ENCODE assay signal across 20 cellular contexts in genomic region chr3:150870406-150870805, GRCh38. TPM values are rescaled to one million over a fixed set of nuclear protein-coding genes. Genes with fewer than 3 reads are reported as not detected.
DNase-seq lines count a peak whose midpoint lies in the region; ATAC-seq and TF ChIP-seq lines count a peak whose summit lies in the region.
"Had no signal": no experiment of that assay in that cellular context is flagged by ENCODE, and none has a peak within 500 bp of the region (broad histone marks: within the 10 kb centered on the region; RNA-seq: fewer than 3 reads in every experiment).

No MANE protein-coding gene starts in this region.

- H3K27ac ChIP-seq in fibroblast of lung (ENCODE audit: insufficient read depth, low read length): no peak overlapping the region
- H3K27ac ChIP-seq in osteoblast (ENCODE audit: low read depth, low read length): no peak overlapping the region
- H3K27ac ChIP-seq: Peyer's patch, skin epidermis, upper lobe of left lung had no signal

- H3K27me3 ChIP-seq in fibroblast of lung (ENCODE audit: control insufficient read depth, insufficient read depth, low read length): peaks cover 4% of the 10 kb centered on the region
- no peaks in the 10 kb centered on the region for H3K27me3 ChIP-seq in osteoblast (ENCODE audit: insufficient read depth, low read length)
- H3K27me3 ChIP-seq: Peyer's patch, upper lobe of left lung had no signal

- ATAC-seq in HG03342 (IDR thresholded peaks at IDR 0.05; ENCODE audit: unreplicated experiment) (no peak), HG02973 (IDR thresholded peaks at IDR 0.05; ENCODE audit: unreplicated experiment) (no peak)
- ATAC-seq: activated T-cell treated with anti-CD3 and anti-CD28 coated beads, Interleukin-2, amount 50 U/mL, for 4 hours; stimulated activated memory B cell treated with anti-CD40 and anti-IgM and Interleukin-4, amounts not matched to agents 10 μg/mL and 1 μg/mL and 100 μg/mL, for 72 hours had no signal

- DNase-seq in AG20443 (ENCODE audit: low spot score) (peak; percentile 67), LHCN-M2 (ENCODE audit: low read depth) (peak; percentile 16), fibroblast of lung (ENCODE audit: low read depth in 2 of 2) (peak; percentile 19 to 91), osteoblast (ENCODE audit: insufficient read length, low spot score, missing footprints) (peak; percentile 83), OCI-M2 (lab: John Stamatoyannopoulos, UW; ENCODE audit: unreplicated experiment) (no peak)
- DNase-seq in stimulated activated naive CD4-positive, alpha-beta T cell (lab: John Stamatoyannopoulos, UW): no peak
- DNase-seq: activated CD4-positive, alpha-beta T cell treated with anti-CD3 and anti-CD28 coated beads, Interleukin-2, amount 50 U/mL, for 4 hours; activated T-cell treated with anti-CD3 and anti-CD28 coated beads, Interleukin-2, amount 50 U/mL, for 4 hours; head of caudate nucleus; NCI-H2081 treated with DMSO at 0.1 percent for 48 hours; NCI-H69; occipital lobe; Peyer's patch; upper lobe of left lung had no signal

- H3K4me2 ChIP-seq in fibroblast of lung (ENCODE audit: extremely low read depth, insufficient read depth, low read length) (no peak overlapping the region), osteoblast (ENCODE audit: insufficient read depth, low read length) (peak overlapping the region; percentile 57)

- H3K4me3 ChIP-seq in fibroblast of lung (replicated peaks in 1 of 4; ENCODE audit: control extremely low read depth in 1 of 4, insufficient read depth in 1 of 4, low read depth in 3 of 4, low read length in 4 of 4) (no peak overlapping the region), osteoblast (ENCODE audit: insufficient read depth, low read length) (no peak overlapping the region)
- H3K4me3 ChIP-seq: Peyer's patch, skin epidermis, upper lobe of left lung had no signal

- no peak for TF ChIP-seq CTCF in fibroblast of lung (conservative IDR thresholded peaks at IDR 0.05 in 1 of 2, IDR thresholded peaks at IDR 0.05 in 1 of 2; ENCODE audit: low read depth in 1 of 2, low read length in 2 of 2)
- TF ChIP-seq CTCF in osteoblast (IDR thresholded peaks at IDR 0.05; ENCODE audit: extremely low read depth, low read depth, low read length): no peak

- H2AFZ ChIP-seq in fibroblast of lung (ENCODE audit: low read length) (no peak overlapping the region), osteoblast (ENCODE audit: low read length) (peak overlapping the region; percentile 70)

- H3K36me3 ChIP-seq in fibroblast of lung (ENCODE audit: control insufficient read depth, insufficient read depth, low read length): no peaks in the 10 kb centered on the region
- no peaks in the 10 kb centered on the region for H3K36me3 ChIP-seq in osteoblast (ENCODE audit: insufficient read depth, low read length)
- H3K36me3 ChIP-seq: Peyer's patch, upper lobe of left lung had no signal

- no peaks in the 10 kb centered on the region for H3K9me3 ChIP-seq in fibroblast of lung (ENCODE audit: control insufficient read depth, insufficient read depth, low read depth, low read length)
- H3K9me3 ChIP-seq in osteoblast (ENCODE audit: low read depth, low read length): no peaks in the 10 kb centered on the region
- H3K9me3 ChIP-seq: Peyer's patch, upper lobe of left lung had no signal

- no peaks in the 10 kb centered on the region for H4K20me1 ChIP-seq in fibroblast of lung (ENCODE audit: control insufficient read depth, extremely low read depth, insufficient read depth, low read length)
- no peaks in the 10 kb centered on the region for H4K20me1 ChIP-seq in osteoblast (ENCODE audit: insufficient read depth, low read length)

- no peaks in the 10 kb centered on the region for H3K79me2 ChIP-seq in fibroblast of lung (ENCODE audit: control insufficient read depth, insufficient read depth, low read length)
- no peaks in the 10 kb centered on the region for H3K79me2 ChIP-seq in osteoblast (ENCODE audit: insufficient read depth, low read length)

- no peaks in the 10 kb centered on the region for H3K4me1 ChIP-seq in fibroblast of lung (ENCODE audit: control insufficient read depth, extremely low read depth, insufficient read depth, low read length)
- H3K4me1 ChIP-seq in osteoblast (ENCODE audit: insufficient read depth, low read length): peaks cover 2% of the 10 kb centered on the region
- H3K4me1 ChIP-seq: Peyer's patch, upper lobe of left lung had no signal

- no peak overlapping the region for H3K9ac ChIP-seq in fibroblast of lung (ENCODE audit: insufficient read depth, low read length)

RNA-seq across cellular contexts. Expression of gene MINDY4B, which starts 34.8 kb away (rescaled TPM):
- total RNA-seq in LHCN-M2 (2014; rRNA removed): not detected in 2 replicates
- polyA plus RNA-seq in LHCN-M2 (2012): not detected
- total RNA-seq in fibroblast of lung: not detected in 2 replicates
- polyA plus RNA-seq in fibroblast of lung: not detected in 2 replicates
- polyA plus RNA-seq in fibroblast of lung (2012): not detected in 2 replicates
- not detected in 2 replicates for polyA minus RNA-seq in fibroblast of lung (ENCODE audit: low replicate concordance)
- total RNA-seq in osteoblast: not detected in 2 replicates
- total RNA-seq: activated T-cell treated with anti-CD3 and anti-CD28 coated beads, Interleukin-2, amount 50 U/mL, for 4 hours; cerebellum; mononuclear cell; occipital lobe; Peyer's patch; upper lobe of left lung had no signal

Comparison
In these comparisons a context has a peak if more than half of its experiments do, and no peak if none do; other contexts are left out.
1. DNase-seq: peak in AG20443 (single experiment), LHCN-M2 (single experiment), fibroblast of lung (2 of 2) and osteoblast (single experiment); none in OCI-M2 (single experiment) and stimulated activated naive CD4-positive, alpha-beta T cell (0 of 6).